Comparison of ENCODE assay signal across 5 cellular contexts in genomic region chr3:36850743-36851142, GRCh38.
"Had no signal": no experiment of that assay in that cellular context is flagged by ENCODE, and none has a peak within 500 bp of the region (broad histone marks: within the 10 kb centered on the region; RNA-seq: fewer than 3 reads in every experiment).

No MANE protein-coding gene starts in this region.

- DNase-seq: IMR-90, KBM-7 had no signal

- H3K27ac ChIP-seq: HL-60 had no signal

- ATAC-seq: HepG2, K562 had no signal

- H3K4me3 ChIP-seq: K562 had no signal
